ENCODE assay signal across 1 cellular context in the genomic region with DNA sequence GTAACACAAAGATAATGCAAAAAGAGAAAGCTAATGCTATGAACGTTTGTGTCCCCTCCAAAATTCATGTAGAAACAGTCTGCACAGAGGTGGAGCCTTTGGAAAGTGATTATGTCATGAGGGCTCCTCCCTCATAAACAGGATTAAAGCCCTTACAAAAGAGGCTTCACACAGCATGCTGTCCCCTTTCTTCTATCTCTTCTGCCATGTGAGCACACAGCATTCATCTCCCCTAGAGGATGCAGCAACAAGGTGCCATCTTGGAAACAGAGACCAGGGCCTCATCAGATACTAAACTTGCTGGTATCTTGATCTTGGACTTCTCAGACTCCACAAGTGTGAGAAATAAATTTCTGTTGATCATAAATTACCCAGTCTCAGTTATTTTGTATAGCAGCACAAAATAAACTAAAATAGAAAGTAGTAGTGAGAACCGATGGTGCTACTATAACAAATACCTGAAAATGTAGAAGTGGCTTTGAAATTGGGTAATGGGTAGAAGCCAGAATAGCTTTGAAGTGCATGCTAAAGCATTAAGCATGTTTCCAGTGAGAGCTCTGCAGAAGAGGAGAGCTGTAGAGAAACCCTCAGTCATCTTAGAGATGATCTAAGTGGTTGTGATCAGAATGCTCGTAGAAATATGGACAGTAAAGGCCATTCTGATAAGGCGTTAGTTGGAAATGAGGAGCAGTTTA.
TF ChIP-seq lines count a peak whose summit lies in the region.

No MANE protein-coding gene starts in this region.

TF ChIP-seq in K562, 482 proteins besides CTCF, POLR2A, EP300 and RAD21 (continued from another document):
- TF ChIP-seq YY1 (IDR thresholded peaks at IDR 0.05; ENCODE audit: borderline replicate concordance in 1 of 3, control insufficient read depth in 1 of 3, extremely low read depth in 1 of 3, insufficient read depth in 3 of 3, insufficient read length in 1 of 3, insufficient replicate concordance in 2 of 3, low read depth in 1 of 3, low read length in 2 of 3) (peak in 1 of 3 experiments; percentile 74), ZBTB33 (CRISPR knock-in tag; IDR thresholded peaks at IDR 0.05) (no peak)
TF ChIP-seq in K562: peak in this region for 1.
